In genomic region chr12:90484130-90484529, GRCh38 we compare ENCODE assay signal across 1 cellular context.
TF ChIP-seq lines count a peak whose summit lies in the region.

No MANE protein-coding gene starts in this region.

TF ChIP-seq in GM12878, 131 proteins besides CTCF, POLR2A, EP300 and RAD21:
- TF ChIP-seq NR2C2 (IDR thresholded peaks at IDR 0.05; ENCODE audit: borderline replicate concordance, control insufficient read depth, insufficient read length, low read depth) (no peak), POLR2AphosphoS5 (IDR thresholded peaks at IDR 0.05; ENCODE audit: low read length) (no peak), CEBPZ (IDR thresholded peaks at IDR 0.05; ENCODE audit: low read depth, low read length) (no peak), BCL11A (IDR thresholded peaks at IDR 0.05; ENCODE audit: low read depth, low read length) (no peak)
